Comparison of ENCODE assay signal across 8 cellular contexts in genomic region chr2:221573430-221574230, GRCh38. TPM values are rescaled to one million over a fixed set of nuclear protein-coding genes. Genes with fewer than 3 reads are reported as not detected.
A peak's percentile ranks its signal among the peaks of the same experiment; 100 is the strongest.
DNase-seq lines count a peak whose midpoint lies in the region; ATAC-seq and TF ChIP-seq lines count a peak whose summit lies in the region.

No MANE protein-coding gene starts in this region.

- H3K27me3 ChIP-seq in ascending aorta (no peaks in the 10 kb centered on the region), aorta (ENCODE audit: control insufficient read depth in 1 of 2, insufficient read depth in 2 of 2, low read length in 1 of 2) (no peaks in the 10 kb centered on the region)

- H3K36me3 ChIP-seq in ascending aorta = no peaks in the 10 kb centered on the region
- no peaks in the 10 kb centered on the region for H3K36me3 ChIP-seq in aorta (ENCODE audit: control insufficient read depth in 1 of 2, insufficient read depth in 2 of 2, low read length in 1 of 2)

- no peaks in the 10 kb centered on the region for H3K9me3 ChIP-seq in ascending aorta
- H3K9me3 ChIP-seq in aorta (ENCODE audit: control insufficient read depth, low read length) = no peaks in the 10 kb centered on the region

- TF ChIP-seq CTCF in GM12875 (IDR thresholded peaks at IDR 0.05; ENCODE audit: borderline replicate concordance, insufficient read depth, low read depth, low read length) (peak; percentile 95), ascending aorta (IDR thresholded peaks at IDR 0.05) (peak; percentile 97 to 99 (median 98))

- 0% methylated on average over 59 to 63 of the region's 63 CpGs for WGBS in aorta, 2 donors

- ATAC-seq in HG02759 (IDR thresholded peaks at IDR 0.05; ENCODE audit: unreplicated experiment) = peak; percentile 63
- ATAC-seq in aorta (ENCODE audit: low FRiP score) = peak; percentile 92

- peak; percentile 73 for DNase-seq in NCI-H1105 treated with DMSO at 0.1 percent for 48 hours (lab: John Stamatoyannopoulos, UW)
- peak; percentile 61 to 74 (median 71) for DNase-seq in T-helper 2 cell
- peak in 1 of 2 donors; percentile 93 for DNase-seq in ascending aorta (ENCODE audit: low spot score in 2 of 2)
- peak; percentile 82 for DNase-seq in hepatic stellate cell (ENCODE audit: low spot score)
- DNase-seq in renal cortical epithelial cell (ENCODE audit: low read depth) = peak; percentile 36
- peak; percentile 83 to 96 for DNase-seq in aorta

- H3K27ac ChIP-seq in ascending aorta (peak overlapping the region; percentile 83 to 88), aorta (ENCODE audit: low read depth in 1 of 2, low read length in 2 of 2) (peak overlapping the region in 1 of 2 donors; percentile 41)

- H3K4me1 ChIP-seq in ascending aorta (peaks cover 7 to 13% of the 10 kb centered on the region in 2 donors), aorta (ENCODE audit: control insufficient read depth in 1 of 2, insufficient read depth in 2 of 2, low read length in 2 of 2) (no peaks in the 10 kb centered on the region)

- intact Hi-C loops in ascending aorta (cut with DNase I) (loop anchor here (1.0 to 10.0 kb wide), 10 partner anchors 129 to 1839 kb away; no protein-coding TSS in a partner anchor), aorta (cut with DNase I) (loop anchor here (1.0 to 10.0 kb wide), 7 partner anchors 349 to 1839 kb away; no protein-coding TSS in a partner anchor)

- H3K4me3 ChIP-seq in GM12875 (ENCODE audit: low read depth, low read length) = peak overlapping the region; percentile 24
- peak overlapping the region; percentile 77 to 92 for H3K4me3 ChIP-seq in ascending aorta
- H3K4me3 ChIP-seq in aorta (ENCODE audit: low read length in 2 of 2) = peak overlapping the region; percentile 46 to 66

RNA-seq across cellular contexts. Expression of gene EPHA4, which starts 1.5 kb away (rescaled TPM):
- total RNA-seq in ascending aorta = 51.2 TPM
- 7.1 and 15.8 TPM in 2 replicates for total RNA-seq in renal cortical epithelial cell
- 10 to 100 TPM; 19.9 to 32.1 TPM for total RNA-seq in aorta
- polyA plus RNA-seq in aorta = 1 to 10 TPM; 2.9 to 5.3 TPM

Comparison
In these comparisons a context has a peak if more than half of its experiments do, and no peak if none do; other contexts are left out.
1. H3K4me3 ChIP-seq: peak in every context shown above with its lines; median percentile 84 in ascending aorta; 56 in aorta; 24 in GM12875.